Comparison of ENCODE assay signal across 11 cellular contexts in the genomic region with DNA sequence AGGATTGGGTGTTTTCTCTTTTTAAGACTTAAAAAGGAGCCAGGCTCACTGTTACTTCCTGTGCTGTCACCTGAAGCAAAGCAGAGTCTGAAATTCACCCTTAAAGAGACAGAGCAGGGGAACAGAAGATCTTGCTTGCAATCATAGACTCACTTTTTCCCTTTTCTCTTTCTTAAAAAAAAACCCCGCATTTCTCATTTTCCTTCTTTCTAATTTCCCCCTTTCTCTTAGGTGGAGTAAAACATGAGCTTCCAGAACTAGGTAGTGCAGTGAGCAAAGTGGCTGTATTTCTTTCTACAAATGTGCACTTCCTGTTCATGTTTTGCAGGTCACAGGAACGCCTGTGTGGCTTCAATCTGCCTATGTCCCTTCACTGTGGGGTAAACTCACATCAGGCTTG.
DNase-seq lines count a peak whose midpoint lies in the region; ATAC-seq and TF ChIP-seq lines count a peak whose summit lies in the region.
"Had no signal": no experiment of that assay in that cellular context is flagged by ENCODE, and none has a peak within 500 bp of the region (broad histone marks: within the 10 kb centered on the region; RNA-seq: fewer than 3 reads in every experiment).

No MANE protein-coding gene starts in this region.

- peaks cover 11% of the 10 kb centered on the region; the same call in 1 of the 2 replicates for H3K9me3 ChIP-seq in BLaER1
- no peaks in the 10 kb centered on the region for H3K9me3 ChIP-seq in effector memory CD4-positive, alpha-beta T cell (ENCODE audit: control insufficient read depth, low read length)
- no peaks in the 10 kb centered on the region for H3K9me3 ChIP-seq in endodermal cell (ENCODE audit: control insufficient read depth, low read length)

- peak overlapping the region; percentile 27 for H3K4me2 ChIP-seq in BLaER1

- H3K27ac Mint-ChIP-seq in endothelial cell (ENCODE audit: unreplicated experiment) (no peak overlapping the region), endodermal cell (no peak overlapping the region)

- H3K4me1 ChIP-seq in BLaER1 (peaks cover 22% of the 10 kb centered on the region), endodermal cell (ENCODE audit: control insufficient read depth, insufficient read depth, low read length) (no peaks in the 10 kb centered on the region)
- peaks cover 27% of the 10 kb centered on the region for H3K4me1 ChIP-seq in effector memory CD4-positive, alpha-beta T cell (ENCODE audit: control insufficient read depth, insufficient read depth, low read length, poor library complexity, severe bottlenecking)

- WGBS in endodermal cell (ENCODE audit: insufficient coverage in 1 of 2, insufficient read length in 1 of 2), 2 experiments, result 91 to 100% methylated on average over 2 of the region's 2 CpGs

- H3K27ac ChIP-seq in BLaER1 (peak overlapping the region; percentile 1; the same call in 1 of the 2 replicates), endodermal cell (ENCODE audit: low read depth, low read length) (no peak overlapping the region)
- H3K27ac ChIP-seq in effector memory CD4-positive, alpha-beta T cell (ENCODE audit: insufficient read depth, low read length, poor library complexity, severe bottlenecking), result no peak overlapping the region

- H4K20me1 ChIP-seq in BLaER1, result no peaks in the 10 kb centered on the region

- H3K9ac ChIP-seq in BLaER1 (no peak overlapping the region), endodermal cell (ENCODE audit: extremely low read depth, low read length, poor library complexity, severe bottlenecking) (no peak overlapping the region)

- no peaks in the 10 kb centered on the region for H3K27me3 Mint-ChIP-seq in endothelial cell (ENCODE audit: unreplicated experiment)
- H3K27me3 Mint-ChIP-seq in endodermal cell (ENCODE audit: insufficient read depth), result no peaks in the 10 kb centered on the region

- H3K4me1 Mint-ChIP-seq in endothelial cell (ENCODE audit: unreplicated experiment) (no peaks in the 10 kb centered on the region), endodermal cell (no peaks in the 10 kb centered on the region)

- no peaks in the 10 kb centered on the region for H3K27me3 ChIP-seq in BLaER1
- no peaks in the 10 kb centered on the region for H3K27me3 ChIP-seq in effector memory CD4-positive, alpha-beta T cell (replicated peaks; ENCODE audit: control insufficient read depth, insufficient read depth, low read length, poor library complexity, severe bottlenecking)
- no peaks in the 10 kb centered on the region for H3K27me3 ChIP-seq in endodermal cell (ENCODE audit: control insufficient read depth, insufficient read depth, low read length, poor library complexity, severe bottlenecking)

- H3K9me3 Mint-ChIP-seq in endothelial cell (ENCODE audit: unreplicated experiment) (no peaks in the 10 kb centered on the region), endodermal cell (no peaks in the 10 kb centered on the region)

- ATAC-seq in GM18858 (IDR thresholded peaks at IDR 0.05; ENCODE audit: unreplicated experiment), result peak; percentile 51
- ATAC-seq in GM21529 (IDR thresholded peaks at IDR 0.05; ENCODE audit: unreplicated experiment), result no peak

- H3K36me3 Mint-ChIP-seq in endothelial cell (ENCODE audit: low read depth, unreplicated experiment) (no peaks in the 10 kb centered on the region), endodermal cell (ENCODE audit: low read depth) (no peaks in the 10 kb centered on the region)

- no peak overlapping the region for H3K4me3 ChIP-seq in BLaER1
- peak overlapping the region; percentile 28 for H3K4me3 ChIP-seq in effector memory CD4-positive, alpha-beta T cell (ENCODE audit: insufficient read depth, low read depth, low read length, poor library complexity, severe bottlenecking)
- no peak overlapping the region for H3K4me3 ChIP-seq in endodermal cell (ENCODE audit: low read length)

- H3K4me3 Mint-ChIP-seq in endothelial cell (ENCODE audit: unreplicated experiment) (no peak overlapping the region), endodermal cell (no peak overlapping the region)

- TF ChIP-seq CTCF in endothelial cell (IDR thresholded peaks at IDR 0.05; ENCODE audit: unreplicated experiment) (no peak), endodermal cell (conservative IDR thresholded peaks at IDR 0.05) (no peak)

- H3K36me3 ChIP-seq in BLaER1 (no peaks in the 10 kb centered on the region), endodermal cell (ENCODE audit: control insufficient read depth, insufficient read depth, low read length) (no peaks in the 10 kb centered on the region)
- H3K36me3 ChIP-seq in effector memory CD4-positive, alpha-beta T cell (ENCODE audit: control insufficient read depth, insufficient read depth, low read length), result no peaks in the 10 kb centered on the region

- DNase-seq in NAMALWA (ENCODE audit: low spot score), result peak; percentile 31
- DNase-seq in effector memory CD4-positive, alpha-beta T cell, result no peak
- no peak for DNase-seq in endothelial cell (ENCODE audit: low spot score)
- no peak for DNase-seq in endodermal cell
- DNase-seq in DMS 273 treated with DMSO at 0.1 percent for 48 hours (lab: John Stamatoyannopoulos, UW), result no peak
- DNase-seq: mammary epithelial cell, NCI-H1092, NCI-H446 treated with DMSO at 0.1 percent for 48 hours had no signal
